Comparison of ENCODE assay signal across 8 cellular contexts in the genomic region with DNA sequence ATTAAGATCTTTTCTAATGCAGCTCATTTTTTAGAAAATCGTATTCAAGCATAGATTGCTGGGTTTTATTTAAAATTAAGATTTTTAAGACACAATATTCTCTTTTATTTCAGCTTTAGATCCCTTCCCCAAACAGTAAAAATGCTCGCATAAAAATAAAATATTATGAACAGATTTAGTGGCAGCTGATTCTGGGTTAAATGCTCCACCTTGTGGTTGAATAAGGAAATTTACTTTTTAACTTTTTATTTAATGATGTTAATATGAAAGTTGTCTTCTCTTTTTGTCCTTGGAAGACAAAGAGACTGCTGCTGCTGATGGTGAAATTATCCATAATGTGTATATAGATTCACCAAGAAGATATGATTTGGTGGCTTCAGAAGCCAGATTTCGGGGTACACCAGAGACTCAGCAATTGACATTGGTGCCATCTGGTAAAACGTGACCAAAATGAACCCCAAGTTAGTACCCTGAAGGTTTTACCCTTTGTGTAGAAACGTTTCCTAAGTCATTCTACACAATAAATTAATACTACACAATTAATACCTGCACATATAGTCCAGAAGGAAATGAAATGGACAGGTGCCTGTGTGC.
DNase-seq lines count a peak whose midpoint lies in the region; ATAC-seq and TF ChIP-seq lines count a peak whose summit lies in the region.

No MANE protein-coding gene starts in this region.

- peak; percentile 59 to 81 for TF ChIP-seq CTCF in right atrium auricular region (IDR thresholded peaks at IDR 0.05)
- peak; percentile 23 for TF ChIP-seq CTCF in foreskin fibroblast (IDR thresholded peaks at IDR 0.05; ENCODE audit: low read depth, low read length)
- TF ChIP-seq CTCF in uterus (IDR thresholded peaks at IDR 0.05) = peak; percentile 0 to 70 (median 56)

- intact Hi-C loops in cardiac septum (cut with DNase I) (loop anchor here (2.0 to 10.0 kb wide), 3 partner anchors 542 to 922 kb away; partner anchors contain the start of gene APP), uterus (cut with DNase I; ENCODE audit: low total_unique reads) (loop anchor here (10.0 kb wide), 1 partner anchor 832 kb away; no protein-coding TSS in a partner anchor), left ventricle myocardium superior (cut with micrococcal nuclease) (no loop called here)

- no peak overlapping the region for H3K4me3 ChIP-seq in right atrium auricular region
- H3K4me3 ChIP-seq in foreskin fibroblast (ENCODE audit: low read depth in 1 of 2, low read length in 2 of 2) = no peak overlapping the region
- no peak overlapping the region for H3K4me3 ChIP-seq in uterus

- H3K4me1 ChIP-seq in right atrium auricular region = peaks cover 0 to 5% of the 10 kb centered on the region in 2 donors
- peaks cover 0 to 4% of the 10 kb centered on the region in 2 donors for H3K4me1 ChIP-seq in uterus

- DNase-seq in right atrium auricular region (ENCODE audit: low spot score) = no peak
- no peak for DNase-seq in cardiac septum (ENCODE audit: low spot score)
- DNase-seq in RPMI7951 (ENCODE audit: low read depth) = peak; percentile 8
- DNase-seq in foreskin fibroblast = peak; percentile 3 to 48
- no peak for DNase-seq in uterus
- DNase-seq in left ventricle myocardium superior = no peak

- H3K9me3 ChIP-seq in right atrium auricular region (no peaks in the 10 kb centered on the region), uterus (no peaks in the 10 kb centered on the region)

- ATAC-seq in GM18870 (IDR thresholded peaks at IDR 0.05; ENCODE audit: unreplicated experiment) (no peak), HG02870 (IDR thresholded peaks at IDR 0.05; ENCODE audit: unreplicated experiment) (no peak), left ventricle myocardium superior (no peak)

- no peaks in the 10 kb centered on the region for H3K27me3 ChIP-seq in right atrium auricular region
- H3K27me3 ChIP-seq in uterus = no peaks in the 10 kb centered on the region

- H3K27ac ChIP-seq in right atrium auricular region = no peak overlapping the region
- H3K27ac ChIP-seq in uterus = no peak overlapping the region

- TF ChIP-seq POLR2A in uterus (IDR thresholded peaks at IDR 0.05) = no peak

- H3K36me3 ChIP-seq in right atrium auricular region (no peaks in the 10 kb centered on the region), uterus (no peaks in the 10 kb centered on the region)

Comparison
In these comparisons a context has a peak if more than half of its experiments do, and no peak if none do; other contexts are left out.
1. DNase-seq: peak in RPMI7951 (single experiment) and foreskin fibroblast (2 of 2); none in right atrium auricular region (single experiment), cardiac septum (single experiment), uterus (0 of 2) and left ventricle myocardium superior (single experiment).
2. Peak in every context shown above with its lines, with median percentiles within 50 percentile points of each other: CTCF ChIP-seq.